Comparison of ENCODE assay signal across 14 cellular contexts in the genomic region with DNA sequence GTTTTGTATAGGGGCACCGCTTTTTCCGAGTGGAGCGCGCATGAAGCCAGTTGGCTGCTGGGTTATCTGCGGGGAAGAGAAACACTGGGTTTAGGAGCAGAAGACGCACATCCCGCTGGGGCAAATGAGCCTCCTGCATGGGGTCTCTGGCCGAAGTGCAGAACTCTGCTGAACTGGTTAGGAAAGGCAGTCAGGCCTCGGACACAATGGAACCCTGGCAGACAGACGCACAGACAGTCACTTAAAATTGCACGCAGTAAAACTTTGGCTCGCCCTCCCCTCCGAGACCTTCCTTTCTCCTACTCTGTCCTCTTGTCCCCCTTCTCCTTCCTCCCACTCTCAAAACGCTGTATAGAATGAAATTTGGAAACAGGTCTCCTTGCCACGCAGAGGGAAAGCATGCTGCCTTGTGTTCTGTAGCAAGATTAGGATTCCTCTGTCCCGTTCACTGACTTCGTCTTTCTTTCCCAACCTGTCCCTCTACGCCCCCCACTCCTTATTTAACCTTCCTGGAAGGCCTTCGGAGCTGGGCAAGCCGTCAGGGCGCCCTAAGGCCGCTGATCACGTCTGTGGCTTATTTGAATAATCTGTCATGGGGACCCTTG. TPM values are rescaled to one million over a fixed set of nuclear protein-coding genes. Genes with fewer than 3 reads are reported as not detected.
DNase-seq lines count a peak whose midpoint lies in the region; ATAC-seq and TF ChIP-seq lines count a peak whose summit lies in the region.
"Had no signal": no experiment of that assay in that cellular context is flagged by ENCODE, and none has a peak within 500 bp of the region (broad histone marks: within the 10 kb centered on the region; RNA-seq: fewer than 3 reads in every experiment).

No MANE protein-coding gene starts in this region.

- no peak for TF ChIP-seq CTCF in nephron progenitor cell (IDR thresholded peaks at IDR 0.05)

- peak; percentile 7 for DNase-seq in left ventricle myocardium superior
- DNase-seq in cardiac septum (ENCODE audit: low spot score), result no peak
- DNase-seq in central memory CD8-positive, alpha-beta T cell (ENCODE audit: low spot score in 2 of 2), result no peak
- peak; percentile 4 for DNase-seq in nephron progenitor cell
- DNase-seq in NCI-H187 treated with DMSO at 0.1 percent for 48 hours (lab: John Stamatoyannopoulos, UW), result no peak
- DNase-seq: body of pancreas; CD8-positive, alpha-beta T cell; GOT3; small intestine; WERI-Rb-1 had no signal

- no peak for ATAC-seq in left ventricle myocardium superior
- ATAC-seq in central memory CD8-positive, alpha-beta T cell (replicated peaks; ENCODE audit: extremely low read depth, poor library complexity, severe bottlenecking), result no peak
- ATAC-seq in GM18511 (IDR thresholded peaks at IDR 0.05; ENCODE audit: unreplicated experiment), result no peak
- no peak for ATAC-seq in GM18867 (IDR thresholded peaks at IDR 0.05; ENCODE audit: unreplicated experiment)
- ATAC-seq in HG02798 (IDR thresholded peaks at IDR 0.05; ENCODE audit: poor library complexity, unreplicated experiment), result no peak
- ATAC-seq: body of pancreas; CD8-positive, alpha-beta T cell had no signal

- peaks cover 33% of the 10 kb centered on the region for H3K4me1 Mint-ChIP-seq in central memory CD8-positive, alpha-beta T cell
- H3K4me1 Mint-ChIP-seq in nephron progenitor cell, result peaks cover 30% of the 10 kb centered on the region

- peaks cover 80% of the 10 kb centered on the region for H3K27me3 Mint-ChIP-seq in central memory CD8-positive, alpha-beta T cell
- H3K27me3 Mint-ChIP-seq in nephron progenitor cell (ENCODE audit: low read depth, poor library complexity), result peaks cover 9% of the 10 kb centered on the region

- H3K36me3 Mint-ChIP-seq in central memory CD8-positive, alpha-beta T cell (ENCODE audit: insufficient read depth), result peaks cover 30% of the 10 kb centered on the region
- H3K36me3 Mint-ChIP-seq in nephron progenitor cell (ENCODE audit: low read depth), result peaks cover 58% of the 10 kb centered on the region
- H3K36me3 Mint-ChIP-seq: CD8-positive, alpha-beta T cell had no signal

- no peaks in the 10 kb centered on the region for H3K9me3 Mint-ChIP-seq in central memory CD8-positive, alpha-beta T cell
- no peaks in the 10 kb centered on the region for H3K9me3 Mint-ChIP-seq in nephron progenitor cell
- H3K9me3 Mint-ChIP-seq: CD8-positive, alpha-beta T cell had no signal

- peak overlapping the region; percentile 21 for H3K4me3 Mint-ChIP-seq in central memory CD8-positive, alpha-beta T cell
- H3K4me3 Mint-ChIP-seq in nephron progenitor cell, result peak overlapping the region; percentile 97
- H3K4me3 Mint-ChIP-seq: CD8-positive, alpha-beta T cell had no signal

- intact Hi-C loops in left ventricle myocardium superior (cut with micrococcal nuclease) (loop anchor here (5.0 to 10.0 kb wide), 2 partner anchors 482 to 789 kb away; no protein-coding TSS in a partner anchor), cardiac septum (cut with DNase I) (loop anchor here (10.0 kb wide), 1 partner anchor 1299 kb away; no protein-coding TSS in a partner anchor)

- H3K27ac Mint-ChIP-seq in central memory CD8-positive, alpha-beta T cell (ENCODE audit: low read depth), result peak overlapping the region; percentile 19
- H3K27ac Mint-ChIP-seq in nephron progenitor cell, result peak overlapping the region; percentile 99
- H3K27ac Mint-ChIP-seq: CD8-positive, alpha-beta T cell had no signal

RNA-seq across cellular contexts. Expression of a gene that starts 1.5 kb away (rescaled TPM):
- total RNA-seq in left ventricle myocardium superior, result not detected
- total RNA-seq in cardiac septum, result not detected
- total RNA-seq: body of pancreas; CD8-positive, alpha-beta T cell had no signal

RNA-seq across cellular contexts. Expression of a gene that starts 7.4 kb away (rescaled TPM):
- total RNA-seq in left ventricle myocardium superior (not detected), cardiac septum (not detected)
- total RNA-seq: CD8-positive, alpha-beta T cell; HT1080 had no signal

RNA-seq across cellular contexts. Expression of a gene that starts 10.2 kb away (rescaled TPM):
- total RNA-seq in left ventricle myocardium superior (not detected), cardiac septum (not detected)
- total RNA-seq: CD8-positive, alpha-beta T cell had no signal

RNA-seq across cellular contexts. Expression of a gene that starts 11.5 kb away (rescaled TPM):
- total RNA-seq in left ventricle myocardium superior, result 0.72 TPM
- 0.40 TPM for total RNA-seq in cardiac septum
- total RNA-seq: CD8-positive, alpha-beta T cell; HT1080 had no signal

RNA-seq across cellular contexts. Expression of a gene that starts 16.3 kb away (rescaled TPM):
- not detected for total RNA-seq in left ventricle myocardium superior
- not detected for total RNA-seq in cardiac septum
- total RNA-seq: body of pancreas; CD8-positive, alpha-beta T cell had no signal

Comparison
In these comparisons a context has a peak if more than half of its experiments do, and no peak if none do; other contexts are left out.
1. DNase-seq: peak in left ventricle myocardium superior (single experiment) and nephron progenitor cell (single experiment); none in cardiac septum (single experiment), central memory CD8-positive, alpha-beta T cell (0 of 2) and NCI-H187 treated with DMSO at 0.1 percent for 48 hours (single experiment).